In the genomic region with DNA sequence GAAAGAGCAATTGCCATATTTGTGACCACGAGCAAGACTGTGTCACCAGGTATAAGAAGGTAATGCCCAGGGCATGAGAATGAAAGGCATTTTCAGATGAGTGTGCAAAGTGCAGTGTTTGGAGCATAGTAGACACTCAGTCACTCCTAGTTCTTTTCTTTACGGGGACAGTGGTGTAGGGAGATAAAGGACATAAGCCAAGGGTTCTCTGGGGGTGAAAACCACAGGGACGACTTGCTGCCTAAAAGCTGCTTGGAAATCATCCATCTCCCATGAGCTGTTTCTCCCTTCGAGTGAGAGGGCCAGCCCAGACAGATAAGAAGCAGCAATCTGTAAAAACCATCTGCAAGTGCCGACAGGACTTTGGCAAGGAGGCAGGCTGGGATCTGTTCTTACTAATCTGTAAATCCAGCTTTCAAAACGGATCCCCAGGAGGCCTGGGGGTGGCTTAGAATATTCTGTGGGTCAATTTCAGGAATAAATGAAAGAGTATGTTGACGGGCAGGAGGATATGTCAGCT, we compare ENCODE assay signal across 1 cellular context.
TF ChIP-seq lines count a peak whose summit lies in the region.

No MANE protein-coding gene starts in this region.

TF ChIP-seq in K562, 482 proteins besides CTCF, POLR2A, EP300 and RAD21 (continued from another document and continues in another):
- TF ChIP-seq, protein P1, sequence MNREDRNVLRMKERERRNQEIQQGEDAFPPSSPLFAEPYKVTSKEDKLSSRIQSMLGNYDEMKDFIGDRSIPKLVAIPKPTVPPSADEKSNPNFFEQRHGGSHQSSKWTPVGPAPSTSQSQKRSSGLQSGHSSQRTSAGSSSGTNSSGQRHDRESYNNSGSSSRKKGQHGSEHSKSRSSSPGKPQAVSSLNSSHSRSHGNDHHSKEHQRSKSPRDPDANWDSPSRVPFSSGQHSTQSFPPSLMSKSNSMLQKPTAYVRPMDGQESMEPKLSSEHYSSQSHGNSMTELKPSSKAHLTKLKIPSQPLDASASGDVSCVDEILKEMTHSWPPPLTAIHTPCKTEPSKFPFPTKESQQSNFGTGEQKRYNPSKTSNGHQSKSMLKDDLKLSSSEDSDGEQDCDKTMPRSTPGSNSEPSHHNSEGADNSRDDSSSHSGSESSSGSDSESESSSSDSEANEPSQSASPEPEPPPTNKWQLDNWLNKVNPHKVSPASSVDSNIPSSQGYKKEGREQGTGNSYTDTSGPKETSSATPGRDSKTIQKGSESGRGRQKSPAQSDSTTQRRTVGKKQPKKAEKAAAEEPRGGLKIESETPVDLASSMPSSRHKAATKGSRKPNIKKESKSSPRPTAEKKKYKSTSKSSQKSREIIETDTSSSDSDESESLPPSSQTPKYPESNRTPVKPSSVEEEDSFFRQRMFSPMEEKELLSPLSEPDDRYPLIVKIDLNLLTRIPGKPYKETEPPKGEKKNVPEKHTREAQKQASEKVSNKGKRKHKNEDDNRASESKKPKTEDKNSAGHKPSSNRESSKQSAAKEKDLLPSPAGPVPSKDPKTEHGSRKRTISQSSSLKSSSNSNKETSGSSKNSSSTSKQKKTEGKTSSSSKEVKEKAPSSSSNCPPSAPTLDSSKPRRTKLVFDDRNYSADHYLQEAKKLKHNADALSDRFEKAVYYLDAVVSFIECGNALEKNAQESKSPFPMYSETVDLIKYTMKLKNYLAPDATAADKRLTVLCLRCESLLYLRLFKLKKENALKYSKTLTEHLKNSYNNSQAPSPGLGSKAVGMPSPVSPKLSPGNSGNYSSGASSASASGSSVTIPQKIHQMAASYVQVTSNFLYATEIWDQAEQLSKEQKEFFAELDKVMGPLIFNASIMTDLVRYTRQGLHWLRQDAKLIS (CRISPR knock-in tag; IDR thresholded peaks at IDR 0.05): no peak
- peak in 1 of 2 experiments; percentile 89; a peak in 1 of 4 replicates for TF ChIP-seq KDM4B (IDR thresholded peaks at IDR 0.05; ENCODE audit: borderline replicate concordance in 2 of 2, low read depth in 1 of 2)
- no peak for TF ChIP-seq CHD1 (IDR thresholded peaks at IDR 0.05; ENCODE audit: low read length)
- TF ChIP-seq PYGO2 (tag; IDR thresholded peaks at IDR 0.05): peak; percentile 95
- peak; percentile 66 for TF ChIP-seq EP400 (IDR thresholded peaks at IDR 0.05)
- TF ChIP-seq CCNT2 (IDR thresholded peaks at IDR 0.05; ENCODE audit: borderline replicate concordance, extremely low read depth, insufficient read length, low read depth, low read length): peak; percentile 96
- TF ChIP-seq, protein P2, sequence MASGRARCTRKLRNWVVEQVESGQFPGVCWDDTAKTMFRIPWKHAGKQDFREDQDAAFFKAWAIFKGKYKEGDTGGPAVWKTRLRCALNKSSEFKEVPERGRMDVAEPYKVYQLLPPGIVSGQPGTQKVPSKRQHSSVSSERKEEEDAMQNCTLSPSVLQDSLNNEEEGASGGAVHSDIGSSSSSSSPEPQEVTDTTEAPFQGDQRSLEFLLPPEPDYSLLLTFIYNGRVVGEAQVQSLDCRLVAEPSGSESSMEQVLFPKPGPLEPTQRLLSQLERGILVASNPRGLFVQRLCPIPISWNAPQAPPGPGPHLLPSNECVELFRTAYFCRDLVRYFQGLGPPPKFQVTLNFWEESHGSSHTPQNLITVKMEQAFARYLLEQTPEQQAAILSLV (tag; IDR thresholded peaks at IDR 0.05): no peak
- TF ChIP-seq SAP30 (IDR thresholded peaks at IDR 0.05; ENCODE audit: borderline replicate concordance, insufficient read depth, low read depth, low read length, poor library complexity, severe bottlenecking): no peak
- peak; percentile 81; the same call in 1 of the 2 replicates for TF ChIP-seq ZNF274 (IDR thresholded peaks at IDR 0.05; ENCODE audit: borderline replicate concordance, low read depth, low read length)
- TF ChIP-seq, protein P3, sequence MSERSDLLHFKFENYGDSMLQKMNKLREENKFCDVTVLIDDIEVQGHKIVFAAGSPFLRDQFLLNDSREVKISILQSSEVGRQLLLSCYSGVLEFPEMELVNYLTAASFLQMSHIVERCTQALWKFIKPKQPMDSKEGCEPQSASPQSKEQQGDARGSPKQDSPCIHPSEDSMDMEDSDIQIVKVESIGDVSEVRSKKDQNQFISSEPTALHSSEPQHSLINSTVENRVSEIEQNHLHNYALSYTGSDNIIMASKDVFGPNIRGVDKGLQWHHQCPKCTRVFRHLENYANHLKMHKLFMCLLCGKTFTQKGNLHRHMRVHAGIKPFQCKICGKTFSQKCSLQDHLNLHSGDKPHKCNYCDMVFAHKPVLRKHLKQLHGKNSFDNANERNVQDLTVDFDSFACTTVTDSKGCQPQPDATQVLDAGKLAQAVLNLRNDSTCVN (CRISPR knock-in tag; IDR thresholded peaks at IDR 0.05): peak; percentile 50; the same call in 1 of the 2 replicates
- TF ChIP-seq ZNF830 (CRISPR knock-in tag; IDR thresholded peaks at IDR 0.05): no peak
- peak; percentile 60 for TF ChIP-seq L3MBTL2 (IDR thresholded peaks at IDR 0.05)
- TF ChIP-seq CHCHD3 (CRISPR knock-in tag; IDR thresholded peaks at IDR 0.05): no peak
- peak in 1 of 2 experiments; percentile 96; a peak in 2 of 4 replicates for TF ChIP-seq NONO (IDR thresholded peaks at IDR 0.05; ENCODE audit: low read depth in 2 of 2, low read length in 1 of 2)
- TF ChIP-seq, protein P4, sequence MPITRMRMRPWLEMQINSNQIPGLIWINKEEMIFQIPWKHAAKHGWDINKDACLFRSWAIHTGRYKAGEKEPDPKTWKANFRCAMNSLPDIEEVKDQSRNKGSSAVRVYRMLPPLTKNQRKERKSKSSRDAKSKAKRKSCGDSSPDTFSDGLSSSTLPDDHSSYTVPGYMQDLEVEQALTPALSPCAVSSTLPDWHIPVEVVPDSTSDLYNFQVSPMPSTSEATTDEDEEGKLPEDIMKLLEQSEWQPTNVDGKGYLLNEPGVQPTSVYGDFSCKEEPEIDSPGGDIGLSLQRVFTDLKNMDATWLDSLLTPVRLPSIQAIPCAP (CRISPR knock-in tag; IDR thresholded peaks at IDR 0.05; ENCODE audit: borderline replicate concordance): no peak
- TF ChIP-seq HNRNPLL (IDR thresholded peaks at IDR 0.05; ENCODE audit: low read depth, low read length, poor library complexity, severe bottlenecking): no peak
- peak; percentile 51 for TF ChIP-seq ZFP36 (IDR thresholded peaks at IDR 0.05; ENCODE audit: low read depth, low read length, partially characterized antibody)
- no peak for TF ChIP-seq RBM22 (IDR thresholded peaks at IDR 0.05; ENCODE audit: low read depth, low read length, poor library complexity, severe bottlenecking)
- TF ChIP-seq, protein P5, sequence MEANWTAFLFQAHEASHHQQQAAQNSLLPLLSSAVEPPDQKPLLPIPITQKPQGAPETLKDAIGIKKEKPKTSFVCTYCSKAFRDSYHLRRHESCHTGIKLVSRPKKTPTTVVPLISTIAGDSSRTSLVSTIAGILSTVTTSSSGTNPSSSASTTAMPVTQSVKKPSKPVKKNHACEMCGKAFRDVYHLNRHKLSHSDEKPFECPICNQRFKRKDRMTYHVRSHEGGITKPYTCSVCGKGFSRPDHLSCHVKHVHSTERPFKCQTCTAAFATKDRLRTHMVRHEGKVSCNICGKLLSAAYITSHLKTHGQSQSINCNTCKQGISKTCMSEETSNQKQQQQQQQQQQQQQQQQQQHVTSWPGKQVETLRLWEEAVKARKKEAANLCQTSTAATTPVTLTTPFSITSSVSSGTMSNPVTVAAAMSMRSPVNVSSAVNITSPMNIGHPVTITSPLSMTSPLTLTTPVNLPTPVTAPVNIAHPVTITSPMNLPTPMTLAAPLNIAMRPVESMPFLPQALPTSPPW (CRISPR knock-in tag; IDR thresholded peaks at IDR 0.05): peak; percentile 85
- peak; percentile 98 for TF ChIP-seq HDAC2 (IDR thresholded peaks at IDR 0.05)
- TF ChIP-seq, protein P6, sequence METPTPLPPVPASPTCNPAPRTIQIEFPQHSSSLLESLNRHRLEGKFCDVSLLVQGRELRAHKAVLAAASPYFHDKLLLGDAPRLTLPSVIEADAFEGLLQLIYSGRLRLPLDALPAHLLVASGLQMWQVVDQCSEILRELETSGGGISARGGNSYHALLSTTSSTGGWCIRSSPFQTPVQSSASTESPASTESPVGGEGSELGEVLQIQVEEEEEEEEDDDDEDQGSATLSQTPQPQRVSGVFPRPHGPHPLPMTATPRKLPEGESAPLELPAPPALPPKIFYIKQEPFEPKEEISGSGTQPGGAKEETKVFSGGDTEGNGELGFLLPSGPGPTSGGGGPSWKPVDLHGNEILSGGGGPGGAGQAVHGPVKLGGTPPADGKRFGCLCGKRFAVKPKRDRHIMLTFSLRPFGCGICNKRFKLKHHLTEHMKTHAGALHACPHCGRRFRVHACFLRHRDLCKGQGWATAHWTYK (CRISPR knock-in tag; IDR thresholded peaks at IDR 0.05): peak; percentile 84; the same call in 1 of the 2 replicates
- peak; percentile 98 for TF ChIP-seq FOXJ2 (tag; IDR thresholded peaks at IDR 0.05)
- TF ChIP-seq ZKSCAN1 (IDR thresholded peaks at IDR 0.05; ENCODE audit: low read depth, low read length): peak; percentile 66
- peak in 1 of 2 experiments; percentile 82; a peak in 2 of 4 replicates for TF ChIP-seq ETV6 (IDR thresholded peaks at IDR 0.05; ENCODE audit: borderline replicate concordance in 1 of 2, low read depth in 2 of 2, low read length in 1 of 2)
- no peak for TF ChIP-seq ETV6 (CRISPR knock-in tag; IDR thresholded peaks at IDR 0.05; ENCODE audit: borderline replicate concordance)
- TF ChIP-seq, protein P7, sequence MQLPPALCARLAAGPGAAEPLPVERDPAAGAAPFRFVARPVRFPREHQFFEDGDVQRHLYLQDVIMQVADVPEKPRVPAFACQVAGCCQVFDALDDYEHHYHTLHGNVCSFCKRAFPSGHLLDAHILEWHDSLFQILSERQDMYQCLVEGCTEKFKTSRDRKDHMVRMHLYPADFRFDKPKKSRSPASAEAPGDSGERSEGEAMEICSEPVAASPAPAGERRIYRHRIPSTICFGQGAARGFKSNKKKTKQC (CRISPR knock-in tag; IDR thresholded peaks at IDR 0.05): no peak
- TF ChIP-seq SNRNP70 (optimal IDR thresholded peaks at IDR 0.05; ENCODE audit: low read depth, low read length): no peak
- peak; percentile 70; the same call in 1 of the 2 replicates for TF ChIP-seq HIVEP1 (CRISPR knock-in tag; IDR thresholded peaks at IDR 0.05)
- no peak for TF ChIP-seq NR1H2 (CRISPR knock-in tag; IDR thresholded peaks at IDR 0.05)
- peak; percentile 100 for TF ChIP-seq SMARCC2 (IDR thresholded peaks at IDR 0.05; ENCODE audit: low read depth)
- TF ChIP-seq ZNF77 (CRISPR knock-in tag; IDR thresholded peaks at IDR 0.05): no peak
- TF ChIP-seq, protein P8, sequence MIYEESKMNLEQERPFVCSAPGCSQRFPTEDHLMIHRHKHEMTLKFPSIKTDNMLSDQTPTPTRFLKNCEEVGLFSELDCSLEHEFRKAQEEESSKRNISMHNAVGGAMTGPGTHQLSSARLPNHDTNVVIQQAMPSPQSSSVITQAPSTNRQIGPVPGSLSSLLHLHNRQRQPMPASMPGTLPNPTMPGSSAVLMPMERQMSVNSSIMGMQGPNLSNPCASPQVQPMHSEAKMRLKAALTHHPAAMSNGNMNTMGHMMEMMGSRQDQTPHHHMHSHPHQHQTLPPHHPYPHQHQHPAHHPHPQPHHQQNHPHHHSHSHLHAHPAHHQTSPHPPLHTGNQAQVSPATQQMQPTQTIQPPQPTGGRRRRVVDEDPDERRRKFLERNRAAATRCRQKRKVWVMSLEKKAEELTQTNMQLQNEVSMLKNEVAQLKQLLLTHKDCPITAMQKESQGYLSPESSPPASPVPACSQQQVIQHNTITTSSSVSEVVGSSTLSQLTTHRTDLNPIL (CRISPR knock-in tag; IDR thresholded peaks at IDR 0.05): 0 out of 2 replicates have a peak, but pooled peaks have one; percentile 22
- peak; percentile 69 for TF ChIP-seq MAFK (IDR thresholded peaks at IDR 0.05; ENCODE audit: low read length)
- peak; percentile 53; the same call in 1 of the 2 replicates for TF ChIP-seq NFIX (CRISPR knock-in tag; IDR thresholded peaks at IDR 0.05; ENCODE audit: low read depth)
- no peak for TF ChIP-seq SETDB1 (IDR thresholded peaks at IDR 0.05; ENCODE audit: low read length)
- TF ChIP-seq GABPB1 (CRISPR knock-in tag; IDR thresholded peaks at IDR 0.05): peak; percentile 54
- TF ChIP-seq SMARCA4 (IDR thresholded peaks at IDR 0.05): peak; percentile 100
- peak; percentile 93 for TF ChIP-seq HLTF (IDR thresholded peaks at IDR 0.05)
- TF ChIP-seq JUNB (CRISPR knock-in tag; conservative IDR thresholded peaks at IDR 0.05): no peak
- TF ChIP-seq, protein P9, sequence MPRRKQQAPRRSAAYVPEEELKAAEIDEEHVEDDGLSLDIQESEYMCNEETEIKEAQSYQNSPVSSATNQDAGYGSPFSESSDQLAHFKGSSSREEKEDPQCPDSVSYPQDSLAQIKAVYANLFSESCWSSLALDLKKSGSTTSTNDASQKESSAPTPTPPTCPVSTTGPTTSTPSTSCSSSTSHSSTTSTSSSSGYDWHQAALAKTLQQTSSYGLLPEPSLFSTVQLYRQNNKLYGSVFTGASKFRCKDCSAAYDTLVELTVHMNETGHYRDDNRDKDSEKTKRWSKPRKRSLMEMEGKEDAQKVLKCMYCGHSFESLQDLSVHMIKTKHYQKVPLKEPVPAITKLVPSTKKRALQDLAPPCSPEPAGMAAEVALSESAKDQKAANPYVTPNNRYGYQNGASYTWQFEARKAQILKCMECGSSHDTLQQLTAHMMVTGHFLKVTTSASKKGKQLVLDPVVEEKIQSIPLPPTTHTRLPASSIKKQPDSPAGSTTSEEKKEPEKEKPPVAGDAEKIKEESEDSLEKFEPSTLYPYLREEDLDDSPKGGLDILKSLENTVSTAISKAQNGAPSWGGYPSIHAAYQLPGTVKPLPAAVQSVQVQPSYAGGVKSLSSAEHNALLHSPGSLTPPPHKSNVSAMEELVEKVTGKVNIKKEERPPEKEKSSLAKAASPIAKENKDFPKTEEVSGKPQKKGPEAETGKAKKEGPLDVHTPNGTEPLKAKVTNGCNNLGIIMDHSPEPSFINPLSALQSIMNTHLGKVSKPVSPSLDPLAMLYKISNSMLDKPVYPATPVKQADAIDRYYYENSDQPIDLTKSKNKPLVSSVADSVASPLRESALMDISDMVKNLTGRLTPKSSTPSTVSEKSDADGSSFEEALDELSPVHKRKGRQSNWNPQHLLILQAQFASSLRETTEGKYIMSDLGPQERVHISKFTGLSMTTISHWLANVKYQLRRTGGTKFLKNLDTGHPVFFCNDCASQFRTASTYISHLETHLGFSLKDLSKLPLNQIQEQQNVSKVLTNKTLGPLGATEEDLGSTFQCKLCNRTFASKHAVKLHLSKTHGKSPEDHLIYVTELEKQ (CRISPR knock-in tag; IDR thresholded peaks at IDR 0.05): no peak
- no peak for TF ChIP-seq PHF8 (IDR thresholded peaks at IDR 0.05; ENCODE audit: borderline replicate concordance, low read length)
- TF ChIP-seq U2AF2 (optimal IDR thresholded peaks at IDR 0.05; ENCODE audit: low read depth, low read length): no peak
- peak; percentile 90 for TF ChIP-seq MTA1 (IDR thresholded peaks at IDR 0.05; ENCODE audit: borderline replicate concordance)
- TF ChIP-seq ZBTB17 (CRISPR knock-in tag; IDR thresholded peaks at IDR 0.05): 0 out of 2 replicates have a peak, but pooled peaks have one; percentile 81
- peak; percentile 98 for TF ChIP-seq RUNX1 (IDR thresholded peaks at IDR 0.05; ENCODE audit: low read depth)
- TF ChIP-seq, protein P10, sequence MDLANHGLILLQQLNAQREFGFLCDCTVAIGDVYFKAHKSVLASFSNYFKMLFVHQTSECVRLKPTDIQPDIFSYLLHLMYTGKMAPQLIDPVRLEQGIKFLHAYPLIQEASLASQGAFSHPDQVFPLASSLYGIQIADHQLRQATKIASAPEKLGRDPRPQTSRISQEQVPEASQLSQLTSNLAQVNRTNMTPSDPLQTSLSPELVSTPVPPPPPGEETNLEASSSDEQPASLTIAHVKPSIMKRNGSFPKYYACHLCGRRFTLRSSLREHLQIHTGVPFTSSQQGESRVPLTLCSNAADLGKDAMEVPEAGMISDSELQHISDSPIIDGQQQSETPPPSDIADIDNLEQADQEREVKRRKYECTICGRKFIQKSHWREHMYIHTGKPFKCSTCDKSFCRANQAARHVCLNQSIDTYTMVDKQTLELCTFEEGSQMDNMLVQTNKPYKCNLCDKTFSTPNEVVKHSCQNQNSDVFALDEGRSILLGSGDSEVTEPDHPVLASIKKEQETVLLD (IDR thresholded peaks at IDR 0.05): peak; percentile 49; the same call in 1 of the 2 replicates
- no peak for TF ChIP-seq ATF1 (CRISPR knock-in tag; IDR thresholded peaks at IDR 0.05)
- TF ChIP-seq ATF1 (tag; IDR thresholded peaks at IDR 0.05): peak; percentile 80
- TF ChIP-seq ZNF79 (CRISPR knock-in tag; IDR thresholded peaks at IDR 0.05; ENCODE audit: low read depth): no peak
